In genomic region chr1:153178922-153179321, GRCh38 we compare ENCODE assay signal across 25 cellular contexts. TPM values are rescaled to one million over a fixed set of nuclear protein-coding genes. Genes with fewer than 3 reads are reported as not detected.
DNase-seq lines count a peak whose midpoint lies in the region; ATAC-seq, FAIRE-seq and TF ChIP-seq lines count a peak whose summit lies in the region.
"Had no signal": no experiment of that assay in that cellular context is flagged by ENCODE, and none has a peak within 500 bp of the region (broad histone marks: within the 10 kb centered on the region; RNA-seq: fewer than 3 reads in every experiment).

No MANE protein-coding gene starts in this region.

- H3K79me2 ChIP-seq in K562 (ENCODE audit: control insufficient read depth, insufficient read depth, low read length) (no peaks in the 10 kb centered on the region), keratinocyte (ENCODE audit: control insufficient read depth, insufficient read depth, low read length) (no peaks in the 10 kb centered on the region)

- peak; percentile 80 for DNase-seq in WERI-Rb-1
- no peak for DNase-seq in K562 (ENCODE audit: extremely low read depth in 1 of 4, low spot score in 3 of 4)
- DNase-seq in keratinocyte (ENCODE audit: low read depth, low spot score): no peak
- no peak for DNase-seq in Calu3
- no peak for DNase-seq in activated T-cell treated with anti-CD3 and anti-CD28 coated beads, Interleukin-2, amount 50 U/mL, for 24 hours
- DNase-seq in breast epithelium (ENCODE audit: low spot score in 2 of 2): no peak
- DNase-seq: 8988T; ACHN; BE2C; C1 segment of cervical spinal cord; CD4-positive, alpha-beta memory T cell; CD4-positive, CD25-positive, alpha-beta regulatory T cell; CD8-positive, alpha-beta memory T cell; COR-L47; DMS79 treated with DMSO at 0.1 percent for 48 hours; GF-D8 had no signal

- no peaks in the 10 kb centered on the region for H3K4me1 Mint-ChIP-seq in Calu3 (ENCODE audit: low read depth, unreplicated experiment)
- no peaks in the 10 kb centered on the region for H3K4me1 Mint-ChIP-seq in activated T-cell treated with anti-CD3 and anti-CD28 coated beads, Interleukin-2, amount 50 U/mL, for 24 hours (ENCODE audit: low read depth)
- H3K4me1 Mint-ChIP-seq: CD14-positive monocyte; CD4-positive, alpha-beta memory T cell; CD4-positive, CD25-positive, alpha-beta regulatory T cell; CD8-positive, alpha-beta memory T cell had no signal

- no peaks in the 10 kb centered on the region for H3K27me3 Mint-ChIP-seq in Calu3 (ENCODE audit: unreplicated experiment)
- H3K27me3 Mint-ChIP-seq in activated T-cell treated with anti-CD3 and anti-CD28 coated beads, Interleukin-2, amount 50 U/mL, for 24 hours: peaks cover 22% of the 10 kb centered on the region

- H4K20me1 ChIP-seq in K562 (replicated peaks; ENCODE audit: control insufficient read depth, insufficient read depth, low read length) (no peaks in the 10 kb centered on the region), keratinocyte (ENCODE audit: control insufficient read depth, extremely low read depth, insufficient read depth, low read length) (no peaks in the 10 kb centered on the region)
- H4K20me1 ChIP-seq: BLaER1 had no signal

- FAIRE-seq in K562 (lab: Jason Lieb, UNC): peak; percentile 15
- peak; percentile 61 for FAIRE-seq in keratinocyte (lab: Jason Lieb, UNC)
- FAIRE-seq: A204.1, D721Med, G401.6, GM12891, GM19239 had no signal

- TF ChIP-seq EP300 in K562 (IDR thresholded peaks at IDR 0.05; ENCODE audit: low read length): no peak

- H3K9me3 Mint-ChIP-seq in Calu3 (ENCODE audit: low read depth, unreplicated experiment): no peaks in the 10 kb centered on the region
- no peaks in the 10 kb centered on the region for H3K9me3 Mint-ChIP-seq in activated T-cell treated with anti-CD3 and anti-CD28 coated beads, Interleukin-2, amount 50 U/mL, for 24 hours

- TF ChIP-seq POLR2A in K562 (conservative IDR thresholded peaks at IDR 0.05) (no peak), breast epithelium (IDR thresholded peaks at IDR 0.05) (no peak)

- no peak for TF ChIP-seq RAD21 in K562 (CRISPR knock-in tag; conservative IDR thresholded peaks at IDR 0.05 in 1 of 2, IDR thresholded peaks at IDR 0.05 in 1 of 2)

- H3K36me3 Mint-ChIP-seq in Calu3 (ENCODE audit: insufficient read depth, unreplicated experiment): no peaks in the 10 kb centered on the region
- H3K36me3 Mint-ChIP-seq in activated T-cell treated with anti-CD3 and anti-CD28 coated beads, Interleukin-2, amount 50 U/mL, for 24 hours (ENCODE audit: low read depth): no peaks in the 10 kb centered on the region
- H3K36me3 Mint-ChIP-seq: CD14-positive monocyte; CD4-positive, alpha-beta memory T cell; CD4-positive, CD25-positive, alpha-beta regulatory T cell; CD8-positive, alpha-beta memory T cell had no signal

- no peak for ATAC-seq in K562

- no peak overlapping the region for H2AFZ ChIP-seq in K562 (ENCODE audit: low read depth, low read length)
- H2AFZ ChIP-seq in keratinocyte (ENCODE audit: control insufficient read depth, low read length): no peak overlapping the region

- intact Hi-C loops in K562 (cut with micrococcal nuclease): no loop called here
- intact Hi-C loops in Calu3 (cut with micrococcal nuclease; ENCODE audit: unreplicated experiment): no loop called here
- intact Hi-C loops in breast epithelium (cut with DNase I; ENCODE audit: low total_unique reads): no loop called here

- H3K27ac ChIP-seq in WERI-Rb-1 (peak overlapping the region; percentile 79), K562 (ENCODE audit: extremely low read depth, low read depth, low read length) (no peak overlapping the region), keratinocyte (ENCODE audit: control insufficient read depth, insufficient read depth, low read length) (no peak overlapping the region), breast epithelium (no peak overlapping the region)
- H3K27ac ChIP-seq: BLaER1 had no signal

- dilution Hi-C loops in keratinocyte (cut with MboI; ENCODE audit: extremely low pct_ligation_motif_present, low sequenced_read_pairs): no loop called here

- no peak overlapping the region for H3K4me2 ChIP-seq in K562 (ENCODE audit: insufficient read depth, low read length)
- no peak overlapping the region for H3K4me2 ChIP-seq in keratinocyte (ENCODE audit: control insufficient read depth, extremely low read depth, insufficient read depth, low read depth, low read length)
- H3K4me2 ChIP-seq: BLaER1 had no signal

- no peaks in the 10 kb centered on the region for H3K9me1 ChIP-seq in K562 (ENCODE audit: control insufficient read depth, insufficient read depth, low read length)
- H3K9me1 ChIP-seq in keratinocyte (ENCODE audit: control insufficient read depth, extremely low read depth, insufficient read depth, low read length): no peaks in the 10 kb centered on the region

- H3K27ac Mint-ChIP-seq in Calu3 (ENCODE audit: unreplicated experiment): no peak overlapping the region
- H3K27ac Mint-ChIP-seq in activated T-cell treated with anti-CD3 and anti-CD28 coated beads, Interleukin-2, amount 50 U/mL, for 24 hours: no peak overlapping the region
- H3K27ac Mint-ChIP-seq: CD14-positive monocyte; CD4-positive, alpha-beta memory T cell; CD4-positive, CD25-positive, alpha-beta regulatory T cell; CD8-positive, alpha-beta memory T cell had no signal

- H3K9me3 ChIP-seq in WERI-Rb-1 (ENCODE audit: severe bottlenecking) (peaks cover 14% of the 10 kb centered on the region), K562 (replicated peaks; ENCODE audit: control insufficient read depth, insufficient read depth, low read depth, low read length) (no peaks in the 10 kb centered on the region), keratinocyte (ENCODE audit: control insufficient read depth, low read depth, low read length) (no peaks in the 10 kb centered on the region), breast epithelium (peaks cover 0 to 3% of the 10 kb centered on the region in 2 donors)
- H3K9me3 ChIP-seq: BE2C had no signal

- POLR2A ChIA-PET in K562 (lab: Yijun Ruan, JAX): no interaction called here

- H3K36me3 ChIP-seq in WERI-Rb-1 (no peaks in the 10 kb centered on the region), K562 (ENCODE audit: control insufficient read depth, insufficient read depth, low read length) (no peaks in the 10 kb centered on the region), keratinocyte (ENCODE audit: control insufficient read depth in 2 of 2, extremely low read depth in 1 of 2, insufficient read depth in 2 of 2, low read length in 2 of 2) (no peaks in the 10 kb centered on the region), breast epithelium (no peaks in the 10 kb centered on the region)
- H3K36me3 ChIP-seq: BE2C, BLaER1 had no signal

- no peak for TF ChIP-seq CTCF in WERI-Rb-1 (IDR thresholded peaks at IDR 0.05; ENCODE audit: low read depth, low read length)
- TF ChIP-seq CTCF in K562 (IDR thresholded peaks at IDR 0.05 in 2 of 3, conservative IDR thresholded peaks at IDR 0.05 in 1 of 3; ENCODE audit: insufficient read depth in 2 of 3, low read depth in 1 of 3, low read length in 3 of 3): no peak
- TF ChIP-seq CTCF in keratinocyte (optimal IDR thresholded peaks at IDR 0.05 in 1 of 3, IDR thresholded peaks at IDR 0.05 in 1 of 3, conservative IDR thresholded peaks at IDR 0.05 in 1 of 3; ENCODE audit: extremely low read depth in 1 of 3, insufficient read depth in 2 of 3, low read length in 3 of 3): no peak
- no peak for TF ChIP-seq CTCF in Calu3 (IDR thresholded peaks at IDR 0.05; ENCODE audit: unreplicated experiment)
- no peak for TF ChIP-seq CTCF in breast epithelium (IDR thresholded peaks at IDR 0.05)

- H3K4me3 ChIP-seq in WERI-Rb-1 (ENCODE audit: low read depth, low read length) (peak overlapping the region; percentile 17; the same call in 1 of the 2 replicates), K562 (no peak overlapping the region), keratinocyte (ENCODE audit: control insufficient read depth in 2 of 3, extremely low read depth in 1 of 3, insufficient read depth in 2 of 3, low read depth in 1 of 3, low read length in 3 of 3) (no peak overlapping the region), breast epithelium (no peak overlapping the region)
- H3K4me3 ChIP-seq: BLaER1 had no signal

- H3K4me1 ChIP-seq in K562 (replicated peaks in 1 of 2; ENCODE audit: control insufficient read depth in 2 of 2, insufficient read depth in 2 of 2, low read length in 2 of 2) (no peaks in the 10 kb centered on the region), keratinocyte (ENCODE audit: control insufficient read depth, extremely low read depth, insufficient read depth, low read length) (peaks cover 21% of the 10 kb centered on the region), breast epithelium (no peaks in the 10 kb centered on the region)
- H3K4me1 ChIP-seq: BE2C, BLaER1 had no signal

- no peak overlapping the region for H3K9ac ChIP-seq in K562 (ENCODE audit: insufficient read depth in 1 of 2, low read depth in 2 of 2, low read length in 2 of 2)
- no peak overlapping the region for H3K9ac ChIP-seq in keratinocyte (ENCODE audit: control insufficient read depth, extremely low read depth, insufficient read depth, low read length)
- H3K9ac ChIP-seq: BLaER1 had no signal

- H3K4me3 Mint-ChIP-seq in Calu3 (ENCODE audit: low read depth, unreplicated experiment): no peak overlapping the region
- no peak overlapping the region for H3K4me3 Mint-ChIP-seq in activated T-cell treated with anti-CD3 and anti-CD28 coated beads, Interleukin-2, amount 50 U/mL, for 24 hours
- H3K4me3 Mint-ChIP-seq: CD14-positive monocyte; CD4-positive, alpha-beta memory T cell; CD4-positive, CD25-positive, alpha-beta regulatory T cell; CD8-positive, alpha-beta memory T cell had no signal

- in situ Hi-C loops in K562 (cut with MboI): loop anchor here (25.0 kb wide), 1 partner anchor 217 kb away; the partner anchor contains the start of gene SPRR4

- CTCF ChIA-PET in K562 (lab: Yijun Ruan, JAX; ENCODE audit: low intra/inter-chr PET ratio): no interaction called here
- CTCF ChIA-PET in Calu3 (lab: Charles Lee): no interaction called here

- H3K27me3 ChIP-seq in WERI-Rb-1 (ENCODE audit: insufficient read depth, low read depth, severe bottlenecking) (no peaks in the 10 kb centered on the region), K562 (ENCODE audit: control insufficient read depth in 2 of 2, insufficient read depth in 2 of 2, low read length in 2 of 2) (peaks cover 3 to 5% of the 10 kb centered on the region in 2 experiments; a peak in 1 of 5 replicates), keratinocyte (ENCODE audit: control insufficient read depth, extremely low read depth, insufficient read depth, low read length) (no peaks in the 10 kb centered on the region), breast epithelium (no peaks in the 10 kb centered on the region)
- H3K27me3 ChIP-seq: BE2C, BLaER1 had no signal

- BruUV-seq in K562 (replicated peaks; lab: Mats Ljungman, UMichigan) (no TSS peak), Calu3 (replicated peaks; lab: Mats Ljungman, UMichigan) (no TSS peak)

RNA-seq across cellular contexts. Expression of gene LELP1, which starts 24.3 kb away (rescaled TPM):
- not detected in 2 replicates for total RNA-seq in K562 (2011; cell fraction: chromatin; rRNA removed; ENCODE audit: low replicate concordance)
- not detected in 2 replicates for total RNA-seq in K562 (2011; cell fraction: nucleolus; rRNA removed)
- total RNA-seq in K562 (2011; cell fraction: nucleoplasm; rRNA removed): not detected in 2 replicates
- total RNA-seq in K562 (2014; rRNA removed) (not detected in 2 replicates), K562 (2014; rRNA removed; fragmentation: Illumina TruSeq; extraction: Trizol) (not detected in 2 replicates), K562 (2015; rRNA removed; fragmentation: Illumina TruSeq; extraction: Trizol) (not detected in 2 replicates), K562 (2021) (not detected in 2 replicates), Calu3 (2022) (not detected in 2 replicates), breast epithelium (not detected)
- polyA plus RNA-seq in K562 (2011; rRNA removed) (not detected in 2 replicates), K562 (2014; fragmentation: Illumina TruSeq; extraction: Trizol) (not detected in 2 replicates), K562 (2014; fragmentation: Nextera tagmentation; extraction: Ambion mirVana) (not detected), K562 (2014; rRNA removed) (not detected in 2 replicates), keratinocyte (not detected in 3 replicates)
- polyA plus RNA-seq in K562 (2011; cell fraction: cytosol; rRNA removed): not detected in 2 replicates
- not detected in 2 replicates for polyA plus RNA-seq in K562 (2011; cell fraction: nucleus; rRNA removed)
- polyA plus RNA-seq in K562 (2012): not detected in 2 replicates
- polyA minus RNA-seq in K562 (2011; rRNA and poly(A)+ RNA removed): not detected in 2 replicates
- polyA minus RNA-seq in K562 (2011; cell fraction: cytosol; rRNA and poly(A)+ RNA removed): not detected in 2 replicates
- not detected in 2 replicates for polyA minus RNA-seq in K562 (2011; cell fraction: nucleus; rRNA and poly(A)+ RNA removed)
- not detected for polyA plus RNA-seq in keratinocyte (2011; ENCODE audit: low read depth)
- not detected in 2 replicates for polyA plus RNA-seq in keratinocyte (2011; cell fraction: cytosol; rRNA removed)
- not detected in 2 replicates for polyA plus RNA-seq in keratinocyte (2011; cell fraction: nucleus; rRNA removed)
- 0.42 TPM in 1 of 2 replicates, not detected in the other for polyA plus RNA-seq in keratinocyte (2012; ENCODE audit: low replicate concordance)
- polyA minus RNA-seq in keratinocyte: not detected in 3 replicates
- not detected for polyA minus RNA-seq in keratinocyte (2011; cell fraction: cytosol; rRNA and poly(A)+ RNA removed)
- not detected in 2 replicates for polyA minus RNA-seq in keratinocyte (2011; cell fraction: nucleus; rRNA and poly(A)+ RNA removed)
- total RNA-seq: A673; CD4-positive, alpha-beta memory T cell; CD4-positive, CD25-positive, alpha-beta regulatory T cell; CD8-positive, alpha-beta memory T cell had no signal
- polyA plus RNA-seq: AG04450; CD14-positive monocyte; CD4-positive, alpha-beta memory T cell; CD4-positive, CD25-positive, alpha-beta regulatory T cell; CD8-positive, alpha-beta memory T cell had no signal

RNA-seq across cellular contexts. Expression of gene SPRR2G, which starts 28.2 kb away (rescaled TPM):
- not detected in 2 replicates for total RNA-seq in K562 (2011; cell fraction: chromatin; rRNA removed; ENCODE audit: low replicate concordance)
- not detected in 2 replicates for total RNA-seq in K562 (2011; cell fraction: nucleolus; rRNA removed)
- not detected in 2 replicates for total RNA-seq in K562 (2011; cell fraction: nucleoplasm; rRNA removed)
- total RNA-seq in K562 (2014; rRNA removed) (not detected in 2 replicates), K562 (2014; rRNA removed; fragmentation: Illumina TruSeq; extraction: Trizol) (not detected in 2 replicates), K562 (2015; rRNA removed; fragmentation: Illumina TruSeq; extraction: Trizol) (not detected in 2 replicates), K562 (2021) (not detected in 2 replicates), Calu3 (2022) (not detected in 2 replicates), breast epithelium (not detected)
- polyA plus RNA-seq in K562 (2011; rRNA removed) (not detected in 2 replicates), K562 (2014; fragmentation: Illumina TruSeq; extraction: Trizol) (not detected in 2 replicates), K562 (2014; fragmentation: Nextera tagmentation; extraction: Ambion mirVana) (not detected), K562 (2014; rRNA removed) (not detected in 2 replicates), keratinocyte (0.73 to 6.2 TPM (median 3.3 TPM) in 3 replicates)
- polyA plus RNA-seq in K562 (2011; cell fraction: cytosol; rRNA removed): not detected in 2 replicates
- polyA plus RNA-seq in K562 (2011; cell fraction: nucleus; rRNA removed): not detected in 2 replicates
- polyA plus RNA-seq in K562 (2012): not detected in 2 replicates
- not detected in 2 replicates for polyA minus RNA-seq in K562 (2011; rRNA and poly(A)+ RNA removed)
- not detected in 2 replicates for polyA minus RNA-seq in K562 (2011; cell fraction: cytosol; rRNA and poly(A)+ RNA removed)
- not detected in 2 replicates for polyA minus RNA-seq in K562 (2011; cell fraction: nucleus; rRNA and poly(A)+ RNA removed)
- 178 TPM for polyA plus RNA-seq in keratinocyte (2011; ENCODE audit: low read depth)
- 1.7 and 7.0 TPM in 2 replicates for polyA plus RNA-seq in keratinocyte (2011; cell fraction: cytosol; rRNA removed)
- polyA plus RNA-seq in keratinocyte (2011; cell fraction: nucleus; rRNA removed): 1.7 and 5.2 TPM in 2 replicates
- 5.2 and 1,122 TPM in 2 replicates for polyA plus RNA-seq in keratinocyte (2012; ENCODE audit: low replicate concordance)
- 1.6 to 4.0 TPM (median 2.0 TPM) in 3 replicates for polyA minus RNA-seq in keratinocyte
- not detected for polyA minus RNA-seq in keratinocyte (2011; cell fraction: cytosol; rRNA and poly(A)+ RNA removed)
- not detected in 2 replicates for polyA minus RNA-seq in keratinocyte (2011; cell fraction: nucleus; rRNA and poly(A)+ RNA removed)
- total RNA-seq: A673; CD4-positive, alpha-beta memory T cell; CD4-positive, CD25-positive, alpha-beta regulatory T cell; CD8-positive, alpha-beta memory T cell had no signal
- polyA plus RNA-seq: AG04450; CD14-positive monocyte; CD4-positive, alpha-beta memory T cell; CD4-positive, CD25-positive, alpha-beta regulatory T cell; CD8-positive, alpha-beta memory T cell had no signal

RNA-seq across cellular contexts. Expression of gene PRR9, which starts 38.5 kb away (rescaled TPM):
- 0.35 TPM in 1 of 2 replicates, not detected in the other for total RNA-seq in K562 (2011; cell fraction: chromatin; rRNA removed; ENCODE audit: low replicate concordance)
- not detected in 2 replicates for total RNA-seq in K562 (2011; cell fraction: nucleolus; rRNA removed)
- total RNA-seq in K562 (2011; cell fraction: nucleoplasm; rRNA removed): not detected in 2 replicates
- 0.23 TPM in 1 of 2 replicates, not detected in the other for total RNA-seq in K562 (2014; rRNA removed)
- total RNA-seq in K562 (2014; rRNA removed; fragmentation: Illumina TruSeq; extraction: Trizol): 0.15 and 0.38 TPM in 2 replicates
- 1.4 and 1.6 TPM in 2 replicates for total RNA-seq in K562 (2015; rRNA removed; fragmentation: Illumina TruSeq; extraction: Trizol)
- 0.20 TPM in 1 of 2 replicates, not detected in the other for total RNA-seq in K562 (2021)
- 0.14 TPM in 1 of 2 replicates, not detected in the other for polyA plus RNA-seq in K562 (2011; rRNA removed)
- 0.33 TPM in 1 of 2 replicates, not detected in the other for polyA plus RNA-seq in K562 (2011; cell fraction: cytosol; rRNA removed)
- 0.27 TPM in 1 of 2 replicates, not detected in the other for polyA plus RNA-seq in K562 (2011; cell fraction: nucleus; rRNA removed)
- 2.1 and 8.2 TPM in 2 replicates for polyA plus RNA-seq in K562 (2012)
- 0.22 TPM in 1 of 2 replicates, not detected in the other for polyA plus RNA-seq in K562 (2014; fragmentation: Illumina TruSeq; extraction: Trizol)
- 1 to 10 TPM in 1 of 2 experiments, under 1 TPM in 1; 0.59 to 1.1 TPM for polyA plus RNA-seq in K562 (2014; fragmentation: Nextera tagmentation; extraction: Ambion mirVana)
- polyA plus RNA-seq in K562 (2014; rRNA removed): 0.25 TPM in 1 of 2 replicates, not detected in the other
- polyA minus RNA-seq in K562 (2011; rRNA and poly(A)+ RNA removed): not detected in 2 replicates
- polyA minus RNA-seq in K562 (2011; cell fraction: cytosol; rRNA and poly(A)+ RNA removed): not detected in 2 replicates
- polyA minus RNA-seq in K562 (2011; cell fraction: nucleus; rRNA and poly(A)+ RNA removed): not detected in 2 replicates
- polyA plus RNA-seq in keratinocyte: 2.6 to 6.6 TPM (median 2.8 TPM) in 3 replicates
- 5.9 TPM for polyA plus RNA-seq in keratinocyte (2011; ENCODE audit: low read depth)
- polyA plus RNA-seq in keratinocyte (2011; cell fraction: cytosol; rRNA removed): 4.9 and 6.8 TPM in 2 replicates
- polyA plus RNA-seq in keratinocyte (2011; cell fraction: nucleus; rRNA removed): 3.6 and 4.8 TPM in 2 replicates
- 2.1 and 29.8 TPM in 2 replicates for polyA plus RNA-seq in keratinocyte (2012; ENCODE audit: low replicate concordance)
- 5.0 to 10.1 TPM in 2 of 3 replicates, not detected in the other for polyA minus RNA-seq in keratinocyte
- 4.4 TPM for polyA minus RNA-seq in keratinocyte (2011; cell fraction: cytosol; rRNA and poly(A)+ RNA removed)
- 0.84 and 2.6 TPM in 2 replicates for polyA minus RNA-seq in keratinocyte (2011; cell fraction: nucleus; rRNA and poly(A)+ RNA removed)
- total RNA-seq in Calu3 (2022): not detected in 2 replicates
- total RNA-seq in breast epithelium: not detected
- total RNA-seq: A673; CD4-positive, alpha-beta memory T cell; CD4-positive, CD25-positive, alpha-beta regulatory T cell; CD8-positive, alpha-beta memory T cell had no signal
- polyA plus RNA-seq: AG04450; CD14-positive monocyte; CD4-positive, alpha-beta memory T cell; CD4-positive, CD25-positive, alpha-beta regulatory T cell; CD8-positive, alpha-beta memory T cell had no signal
